In genomic region chr2:212266310-212266709, GRCh38 we compare ENCODE assay signal across 19 cellular contexts.
DNase-seq lines count a peak whose midpoint lies in the region; ATAC-seq, FAIRE-seq and TF ChIP-seq lines count a peak whose summit lies in the region.
"Had no signal": no experiment of that assay in that cellular context is flagged by ENCODE, and none has a peak within 500 bp of the region (broad histone marks: within the 10 kb centered on the region; RNA-seq: fewer than 3 reads in every experiment).

No MANE protein-coding gene starts in this region.

- no peak for TF ChIP-seq POLR2A in endothelial cell of umbilical vein (IDR thresholded peaks at IDR 0.05; ENCODE audit: low read depth, low read length)

- H3K4me1 ChIP-seq in Loucy (ENCODE audit: insufficient read depth, low read length, poor library complexity, severe bottlenecking) (peaks cover 6% of the 10 kb centered on the region), endothelial cell of umbilical vein (ENCODE audit: control insufficient read depth, extremely low read depth, insufficient read depth, low read length) (no peaks in the 10 kb centered on the region)

- dilution Hi-C loops in endothelial cell of umbilical vein (cut with MboI; ENCODE audit: extremely low pct_ligation_motif_present, low sequenced_read_pairs) = no loop called here

- H3K4me1 Mint-ChIP-seq in chondrocyte (ENCODE audit: low read depth) = no peaks in the 10 kb centered on the region
- H3K4me1 Mint-ChIP-seq: CD14-positive monocyte had no signal

- H3K27me3 ChIP-seq in Loucy (ENCODE audit: insufficient read depth, low read length, poor library complexity, severe bottlenecking) (no peaks in the 10 kb centered on the region), endothelial cell of umbilical vein (ENCODE audit: control insufficient read depth in 2 of 2, insufficient read depth in 2 of 2, low read length in 2 of 2) (no peaks in the 10 kb centered on the region)
- H3K27me3 ChIP-seq: BE2C had no signal

- H3K4me3 Mint-ChIP-seq in chondrocyte (ENCODE audit: unreplicated experiment) = no peak overlapping the region
- H3K4me3 Mint-ChIP-seq: CD14-positive monocyte; CD8-positive, alpha-beta T cell had no signal

- H3K9me2 ChIP-seq in Loucy (replicated peaks; ENCODE audit: low read depth, low read length) = no peaks in the 10 kb centered on the region

- H2AFZ ChIP-seq in Loucy (ENCODE audit: low read length) (peak overlapping the region; percentile 46; the same call in 1 of the 2 replicates), endothelial cell of umbilical vein (ENCODE audit: low read depth, low read length) (no peak overlapping the region)

- H3K9me3 Mint-ChIP-seq in chondrocyte (ENCODE audit: low read depth) = peaks cover 3% of the 10 kb centered on the region

- POLR2A ChIA-PET in endothelial cell of umbilical vein (lab: Charles Lee) = no interaction called here

- H4K20me1 ChIP-seq in Loucy (ENCODE audit: insufficient read depth, low read length, poor library complexity, severe bottlenecking) = no peaks in the 10 kb centered on the region
- H4K20me1 ChIP-seq in endothelial cell of umbilical vein (replicated peaks; ENCODE audit: control insufficient read depth, extremely low read depth, insufficient read depth, low read length) = no peaks in the 10 kb centered on the region

- no peak overlapping the region for H3K27ac ChIP-seq in endothelial cell of umbilical vein (ENCODE audit: insufficient read depth, low read depth, low read length)

- intact Hi-C loops in endothelial cell of umbilical vein (cut with micrococcal nuclease) = no loop called here

- no TSS peak for BruUV-seq in endothelial cell of umbilical vein (replicated peaks; lab: Mats Ljungman, UMichigan)

- no peak for ATAC-seq in HG03095 (IDR thresholded peaks at IDR 0.05; ENCODE audit: unreplicated experiment)
- ATAC-seq: CD8-positive, alpha-beta T cell had no signal

- H3K36me3 ChIP-seq in Loucy (ENCODE audit: insufficient read depth, low read length) (no peaks in the 10 kb centered on the region), endothelial cell of umbilical vein (ENCODE audit: control insufficient read depth in 2 of 2, extremely low read depth in 1 of 2, insufficient read depth in 2 of 2, low read length in 2 of 2) (no peaks in the 10 kb centered on the region)
- H3K36me3 ChIP-seq: BE2C had no signal

- no peaks in the 10 kb centered on the region for H3K27me3 Mint-ChIP-seq in chondrocyte (ENCODE audit: low read depth)

- no peak overlapping the region for H3K4me2 ChIP-seq in Loucy (ENCODE audit: low read depth, low read length, poor library complexity, severe bottlenecking)
- H3K4me2 ChIP-seq in endothelial cell of umbilical vein (ENCODE audit: insufficient read depth, low read length) = no peak overlapping the region

- H3F3A ChIP-seq in Loucy (ENCODE audit: low read depth) = no peaks in the 10 kb centered on the region

- no peaks in the 10 kb centered on the region for H3K36me3 Mint-ChIP-seq in chondrocyte (ENCODE audit: low read depth)
- H3K36me3 Mint-ChIP-seq: CD14-positive monocyte; CD8-positive, alpha-beta T cell had no signal

- CTCF ChIA-PET in endothelial cell of umbilical vein (lab: Charles Lee) = interaction anchor here (0.8 to 1.1 kb wide), 3 partner anchors 9 to 387 kb away, joined by 3 to 5 read pairs (median 4); no protein-coding TSS in a partner anchor

- H3K79me2 ChIP-seq in Loucy (ENCODE audit: insufficient read depth, low read length) (no peaks in the 10 kb centered on the region), endothelial cell of umbilical vein (ENCODE audit: control insufficient read depth, insufficient read depth, low read length) (no peaks in the 10 kb centered on the region)

- no peak overlapping the region for H3K4me3 ChIP-seq in Loucy (ENCODE audit: low read length, poor library complexity, severe bottlenecking)
- no peak overlapping the region for H3K4me3 ChIP-seq in endothelial cell of umbilical vein (replicated peaks in 1 of 3; ENCODE audit: insufficient read depth in 1 of 3, low read depth in 1 of 3, low read length in 3 of 3)

- TF ChIP-seq CTCF in Loucy (conservative IDR thresholded peaks at IDR 0.05; ENCODE audit: low read length) (no peak), endothelial cell of umbilical vein (IDR thresholded peaks at IDR 0.05; ENCODE audit: extremely low read depth in 1 of 2, insufficient read depth in 1 of 2, low read depth in 1 of 2, low read length in 2 of 2) (no peak), chondrocyte (IDR thresholded peaks at IDR 0.05) (no peak)

- no peak overlapping the region for H3K27ac Mint-ChIP-seq in chondrocyte (ENCODE audit: unreplicated experiment)
- H3K27ac Mint-ChIP-seq: CD14-positive monocyte; CD8-positive, alpha-beta T cell; HFFc6 had no signal

- no peaks in the 10 kb centered on the region for H3K9me1 ChIP-seq in endothelial cell of umbilical vein (replicated peaks; ENCODE audit: control insufficient read depth, extremely low read depth, insufficient read depth, low read length)

- peak; percentile 46 for FAIRE-seq in endothelial cell of umbilical vein (lab: Jason Lieb, UNC)
- FAIRE-seq: A204.1, G401.6, GM12892 had no signal

- H3K9me3 ChIP-seq in Loucy (ENCODE audit: insufficient read depth, low read depth, low read length) = no peaks in the 10 kb centered on the region
- H3K9me3 ChIP-seq in endothelial cell of umbilical vein (replicated peaks; ENCODE audit: control insufficient read depth, insufficient read depth, low read length) = no peaks in the 10 kb centered on the region
- H3K9me3 ChIP-seq: BE2C had no signal

- DNase-seq in OCI-M1 (lab: John Stamatoyannopoulos, UW) = peak; percentile 19
- no peak for DNase-seq in endothelial cell of umbilical vein (ENCODE audit: low read depth, low spot score)
- DNase-seq in mucosa of gallbladder (ENCODE audit: low spot score) = no peak
- DNase-seq in NCI-H1436 treated with DMSO at 0.1 percent for 48 hours (lab: John Stamatoyannopoulos, UW) = no peak
- no peak for DNase-seq in chondrocyte (ENCODE audit: low spot score)
- DNase-seq: BE2C; CD8-positive, alpha-beta T cell; COR-L47; DMS153; DMS79 treated with DMSO at 0.1 percent for 48 hours; EL; HCEC 1CT; HFFc6 had no signal

- no peak overlapping the region for H3K9ac ChIP-seq in Loucy (ENCODE audit: low read depth, low read length, poor library complexity, severe bottlenecking)
- H3K9ac ChIP-seq in endothelial cell of umbilical vein (replicated peaks; ENCODE audit: extremely low read depth, insufficient read depth, low read length) = no peak overlapping the region

TF ChIP-seq in endothelial cell of umbilical vein, 7 proteins besides CTCF, POLR2A, EP300 and RAD21:
- no peak for TF ChIP-seq GATA2 (IDR thresholded peaks at IDR 0.05; ENCODE audit: insufficient read depth, insufficient read length, low read depth, low read length)
- no peak for TF ChIP-seq FOS (IDR thresholded peaks at IDR 0.05; ENCODE audit: borderline replicate concordance, insufficient read depth, low read length)
- TF ChIP-seq MAX (IDR thresholded peaks at IDR 0.05; ENCODE audit: insufficient read depth, insufficient read length) = no peak
- TF ChIP-seq POLR2AphosphoS5 (IDR thresholded peaks at IDR 0.05; ENCODE audit: insufficient read depth, low read depth, low read length) = no peak
- TF ChIP-seq EZH2 (IDR thresholded peaks at IDR 0.05; ENCODE audit: borderline replicate concordance, low read depth, low read length, severe bottlenecking) = no peak
- TF ChIP-seq MYC (IDR thresholded peaks at IDR 0.05; ENCODE audit: low read depth, low read length) = no peak
- no peak for TF ChIP-seq JUN (IDR thresholded peaks at IDR 0.05; ENCODE audit: borderline replicate concordance, insufficient read depth, insufficient read length, low read depth)
